ENCODE assay signal across 10 cellular contexts in genomic region chr12:988616-989015, GRCh38. TPM values are rescaled to one million over a fixed set of nuclear protein-coding genes. Genes with fewer than 3 reads are reported as not detected.
DNase-seq lines count a peak whose midpoint lies in the region; ATAC-seq and TF ChIP-seq lines count a peak whose summit lies in the region.
"Had no signal": no experiment of that assay in that cellular context is flagged by ENCODE, and none has a peak within 500 bp of the region (broad histone marks: within the 10 kb centered on the region; RNA-seq: fewer than 3 reads in every experiment).

No MANE protein-coding gene starts in this region.

- H3K9me3 ChIP-seq in GM23248 (ENCODE audit: low read depth) (no peaks in the 10 kb centered on the region), thyroid gland (no peaks in the 10 kb centered on the region)
- H3K9me3 ChIP-seq: heart right ventricle, mucosa of descending colon had no signal

- no peaks in the 10 kb centered on the region for H3K9me3 Mint-ChIP-seq in activated naive CD8-positive, alpha-beta T cell treated with anti-CD3 and anti-CD28 coated beads, Interleukin-2, amount 10 ng/mL, durations not matched to agents 7 days and 5 days
- H3K9me3 Mint-ChIP-seq in naive thymus-derived CD8-positive, alpha-beta T cell: no peaks in the 10 kb centered on the region
- no peaks in the 10 kb centered on the region for H3K9me3 Mint-ChIP-seq in immature natural killer cell

- H3K27me3 Mint-ChIP-seq in activated naive CD8-positive, alpha-beta T cell treated with anti-CD3 and anti-CD28 coated beads, Interleukin-2, amount 10 ng/mL, durations not matched to agents 7 days and 5 days: peaks cover 3% of the 10 kb centered on the region
- H3K27me3 Mint-ChIP-seq in naive thymus-derived CD8-positive, alpha-beta T cell: no peaks in the 10 kb centered on the region
- peaks cover 14 to 25% (median 20%) of the 10 kb centered on the region in 3 donors for H3K27me3 Mint-ChIP-seq in immature natural killer cell (ENCODE audit: low read depth in 3 of 3)

- H3K4me1 ChIP-seq in GM23248 (ENCODE audit: insufficient read depth) (peaks cover 19% of the 10 kb centered on the region), thyroid gland (peaks cover 11 to 30% of the 10 kb centered on the region in 2 donors)

- peak overlapping the region; percentile 4 for H3K27ac Mint-ChIP-seq in activated naive CD8-positive, alpha-beta T cell treated with anti-CD3 and anti-CD28 coated beads, Interleukin-2, amount 10 ng/mL, durations not matched to agents 7 days and 5 days
- H3K27ac Mint-ChIP-seq in naive thymus-derived CD8-positive, alpha-beta T cell: peak overlapping the region in 9 of 10 donors; percentile 45 to 97 (median 91)
- H3K27ac Mint-ChIP-seq in immature natural killer cell: no peak overlapping the region

- TF ChIP-seq CTCF in thyroid gland (IDR thresholded peaks at IDR 0.05): no peak

- H3K4me3 ChIP-seq in GM23248 (peak overlapping the region; percentile 74; the same call in 1 of the 2 replicates), thyroid gland (replicated peaks in 1 of 3) (no peak overlapping the region)
- H3K4me3 ChIP-seq: mucosa of descending colon had no signal

- H3K4me3 Mint-ChIP-seq in activated naive CD8-positive, alpha-beta T cell treated with anti-CD3 and anti-CD28 coated beads, Interleukin-2, amount 10 ng/mL, durations not matched to agents 7 days and 5 days: peak overlapping the region; percentile 82
- H3K4me3 Mint-ChIP-seq in naive thymus-derived CD8-positive, alpha-beta T cell: peak overlapping the region; percentile 0 to 96 (median 90)
- peak overlapping the region in 2 of 5 donors; percentile 43 to 84 for H3K4me3 Mint-ChIP-seq in immature natural killer cell

- intact Hi-C loops in thyroid gland (cut with DNase I): no loop called here

- in situ Hi-C loops in GM23248 (cut with MboI): no loop called here

- H3K9ac ChIP-seq in GM23248: peak overlapping the region; percentile 99; the same call in 1 of the 2 replicates

- WGBS in GM23248 (ENCODE audit: low coverage in 1 of 2, low lambda C conversion rate in 2 of 2, missing lambda C conversion rate in 2 of 2), 2 experiments: 82 to 87% methylated on average over 4 of the region's 4 CpGs
- WGBS in thyroid gland, 2 donors: 78 to 86% methylated on average over 4 of the region's 4 CpGs

- H3F3A ChIP-seq in GM23248 (ENCODE audit: insufficient read depth): peaks cover 23% of the 10 kb centered on the region; the same call in 1 of the 2 replicates

- H3K36me3 ChIP-seq in GM23248 (ENCODE audit: low read depth): no peaks in the 10 kb centered on the region
- no peaks in the 10 kb centered on the region for H3K36me3 ChIP-seq in thyroid gland

- H3K4me1 Mint-ChIP-seq in activated naive CD8-positive, alpha-beta T cell treated with anti-CD3 and anti-CD28 coated beads, Interleukin-2, amount 10 ng/mL, durations not matched to agents 7 days and 5 days: peaks cover 34% of the 10 kb centered on the region
- H3K4me1 Mint-ChIP-seq in naive thymus-derived CD8-positive, alpha-beta T cell: peaks cover 23 to 40% (median 39%) of the 10 kb centered on the region in 4 donors
- H3K4me1 Mint-ChIP-seq in immature natural killer cell: peaks cover 27 to 37% of the 10 kb centered on the region in 2 donors

- TF ChIP-seq POLR2A in thyroid gland (IDR thresholded peaks at IDR 0.05): no peak

- peak overlapping the region; percentile 91 for H3K4me2 ChIP-seq in GM23248 (ENCODE audit: unreplicated experiment)

- DNase-seq in AML-193 (lab: John Stamatoyannopoulos, UW): peak; percentile 30 to 31
- peak; percentile 18 for DNase-seq in GM23248
- no peak for DNase-seq in activated naive CD8-positive, alpha-beta T cell treated with anti-CD3 and anti-CD28 coated beads, Interleukin-2, amount 10 ng/mL, durations not matched to agents 7 days and 5 days
- DNase-seq in naive thymus-derived CD8-positive, alpha-beta T cell: peak in 2 of 10 donors; percentile 19 to 28
- no peak for DNase-seq in immature natural killer cell
- no peak for DNase-seq in thyroid gland
- no peak for DNase-seq in GDM1 (lab: John Stamatoyannopoulos, UW)
- DNase-seq: heart right ventricle, mucosa of descending colon had no signal

- ATAC-seq in activated naive CD8-positive, alpha-beta T cell treated with anti-CD3 and anti-CD28 coated beads, Interleukin-2, amount 10 ng/mL, durations not matched to agents 7 days and 5 days (ENCODE audit: low read depth): no peak
- no peak for ATAC-seq in naive thymus-derived CD8-positive, alpha-beta T cell
- ATAC-seq in GM21526 (IDR thresholded peaks at IDR 0.05; ENCODE audit: low FRiP score, unreplicated experiment): no peak
- ATAC-seq: heart right ventricle, mucosa of descending colon had no signal

- H3K9me2 ChIP-seq in GM23248 (ENCODE audit: insufficient read depth): no peaks in the 10 kb centered on the region

- H3K27me3 ChIP-seq in GM23248 (replicated peaks; ENCODE audit: insufficient read depth) (no peaks in the 10 kb centered on the region), thyroid gland (no peaks in the 10 kb centered on the region)
- H3K27me3 ChIP-seq: heart right ventricle had no signal

- H3K79me2 ChIP-seq in GM23248 (ENCODE audit: insufficient read depth): peaks cover 39% of the 10 kb centered on the region

- H4K20me1 ChIP-seq in GM23248 (ENCODE audit: insufficient read depth): no peaks in the 10 kb centered on the region

- H3K27ac ChIP-seq in GM23248 (peak overlapping the region; percentile 95; the same call in 1 of the 2 replicates), thyroid gland (no peak overlapping the region)

- H2AFZ ChIP-seq in GM23248: peak overlapping the region; percentile 70

- no peaks in the 10 kb centered on the region for H3K36me3 Mint-ChIP-seq in activated naive CD8-positive, alpha-beta T cell treated with anti-CD3 and anti-CD28 coated beads, Interleukin-2, amount 10 ng/mL, durations not matched to agents 7 days and 5 days
- peaks cover 0 to 1% (median 0%) of the 10 kb centered on the region in 3 donors for H3K36me3 Mint-ChIP-seq in naive thymus-derived CD8-positive, alpha-beta T cell
- no peaks in the 10 kb centered on the region for H3K36me3 Mint-ChIP-seq in immature natural killer cell

- POLR2A ChIA-PET in activated naive CD8-positive, alpha-beta T cell treated with anti-CD3 and anti-CD28 coated beads, Interleukin-2, amount 10 ng/mL, durations not matched to agents 7 days and 5 days (lab: Charles Lee): interaction anchor here (1.3 kb wide), 1 partner anchor 39 kb away, joined by 4 read pairs; the partner anchor contains the start of gene RAD52
- POLR2A ChIA-PET in naive thymus-derived CD8-positive, alpha-beta T cell (lab: Charles Lee): interaction anchor here (1.4 kb wide), 1 partner anchor 39 kb away, joined by 6 read pairs; the partner anchor contains the start of gene RAD52

RNA-seq across cellular contexts. Expression of gene ERC1, which starts 2.4 kb away (rescaled TPM):
- total RNA-seq in GM23248 (2014; rRNA removed; shearing (Covaris generic)): 23.3 and 26.4 TPM in 2 replicates
- polyA plus RNA-seq in GM23248 (2016; fragmentation: Nextera tagmentation; extraction: Ambion mirVana) (20.5 and 21.5 TPM in 2 replicates), immature natural killer cell (10 to 100 TPM in 1 of 3 donors, 1 to 10 TPM in 2; 1.7 to 14.0 (median 5.4) TPM)
- total RNA-seq in activated naive CD8-positive, alpha-beta T cell treated with anti-CD3 and anti-CD28 coated beads, Interleukin-2, amount 10 ng/mL, durations not matched to agents 7 days and 5 days: 10 to 100 TPM; 24.0 to 30.3 TPM
- total RNA-seq in naive thymus-derived CD8-positive, alpha-beta T cell: 10 to 100 TPM; 44.1 to 51.9 TPM
- 10 to 100 TPM; 14.0 to 22.5 (median 14.3) TPM for polyA plus RNA-seq in naive thymus-derived CD8-positive, alpha-beta T cell
- 10 to 100 TPM; 39.8 to 84.2 (median 75.8) TPM for total RNA-seq in thyroid gland

RNA-seq across cellular contexts. Expression of gene RAD52, which starts 39.1 kb away (rescaled TPM):
- total RNA-seq in GM23248 (2014; rRNA removed; shearing (Covaris generic)): 16.1 and 20.0 TPM in 2 replicates
- polyA plus RNA-seq in GM23248 (2016; fragmentation: Nextera tagmentation; extraction: Ambion mirVana) (5.0 and 7.4 TPM in 2 replicates), immature natural killer cell (1 to 10 TPM in 2 of 3 donors, under 1 TPM in 1; 0.11 to 6.0 (median 4.9) TPM)
- 10 to 100 TPM; 15.9 to 17.9 TPM for total RNA-seq in activated naive CD8-positive, alpha-beta T cell treated with anti-CD3 and anti-CD28 coated beads, Interleukin-2, amount 10 ng/mL, durations not matched to agents 7 days and 5 days
- total RNA-seq in naive thymus-derived CD8-positive, alpha-beta T cell: 10 to 100 TPM; 28.9 to 30.0 TPM
- 1 to 10 TPM; 2.1 to 4.9 (median 3.4) TPM for polyA plus RNA-seq in naive thymus-derived CD8-positive, alpha-beta T cell
- 10 to 100 TPM; 27.4 to 35.1 (median 31.0) TPM for total RNA-seq in thyroid gland

Comparison
In these comparisons a context has a peak if more than half of its experiments do, and no peak if none do; other contexts are left out.
1. DNase-seq: peak in AML-193 (2 of 2) and GM23248 (single experiment); none in activated naive CD8-positive, alpha-beta T cell treated with anti-CD3 and anti-CD28 coated beads, Interleukin-2, amount 10 ng/mL, durations not matched to agents 7 days and 5 days (single experiment), immature natural killer cell (0 of 3), thyroid gland (0 of 2) and GDM1 (single experiment).
2. H3K27ac Mint-ChIP-seq: peak in activated naive CD8-positive, alpha-beta T cell treated with anti-CD3 and anti-CD28 coated beads, Interleukin-2, amount 10 ng/mL, durations not matched to agents 7 days and 5 days (single experiment) and naive thymus-derived CD8-positive, alpha-beta T cell (9 of 10); none in immature natural killer cell (0 of 6).